11 cellular contexts compared by ENCODE assay signal in the genomic region with DNA sequence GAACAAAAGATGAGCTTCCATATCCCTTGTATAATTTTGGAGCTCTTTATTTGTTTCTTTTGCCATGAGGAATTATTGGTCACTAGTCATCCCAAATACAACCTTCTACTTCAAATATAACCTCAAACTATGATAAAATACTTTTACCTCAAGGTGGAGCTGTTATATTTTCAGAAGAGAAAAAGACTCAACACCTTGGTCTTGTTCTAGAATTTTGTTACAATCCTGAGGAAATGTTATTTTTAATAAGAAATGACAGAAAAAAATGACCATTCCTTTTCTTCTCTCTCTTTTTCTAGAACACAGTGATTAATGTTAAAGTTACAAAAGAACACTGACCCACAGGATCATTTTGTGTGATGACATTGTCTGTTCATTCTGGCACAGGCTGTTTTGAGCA.
A peak's percentile ranks its signal among the peaks of the same experiment; 100 is the strongest.
DNase-seq lines count a peak whose midpoint lies in the region; ATAC-seq and TF ChIP-seq lines count a peak whose summit lies in the region.
"Had no signal": no experiment of that assay in that cellular context is flagged by ENCODE, and none has a peak within 500 bp of the region (broad histone marks: within the 10 kb centered on the region; RNA-seq: fewer than 3 reads in every experiment).

No MANE protein-coding gene starts in this region.

- DNase-seq in DND-41 (no peak), HFFc6 (no peak), RWPE2 (ENCODE audit: low spot score) (no peak), mesenchymal stem cell (no peak), NCI-H526 treated with DMSO at 0.1 percent for 48 hours (lab: John Stamatoyannopoulos, UW) (no peak), DMS153 treated with DMSO at 0.1 percent for 48 hours (lab: John Stamatoyannopoulos, UW; ENCODE audit: unreplicated experiment) (no peak)
- no peak for DNase-seq in activated naive CD4-positive, alpha-beta T cell (lab: John Stamatoyannopoulos, UW)
- DNase-seq: activated CD4-positive, CD25-positive, alpha-beta regulatory T cell; activated effector memory CD4-positive, alpha-beta T cell treated with anti-CD3 and anti-CD28 coated beads, Interleukin-2, amount 50 U/mL, for 16 hours; effector CD8-positive, alpha-beta T cell had no signal

- H3K27me3 ChIP-seq in DND-41 (ENCODE audit: insufficient read depth, low read length, poor library complexity), result no peaks in the 10 kb centered on the region
- H3K27me3 ChIP-seq in RWPE2 (ENCODE audit: insufficient read depth, poor library complexity, severe bottlenecking), result no peaks in the 10 kb centered on the region
- H3K27me3 ChIP-seq in mesenchymal stem cell (ENCODE audit: control insufficient read depth in 1 of 2, insufficient read depth in 1 of 2, low read length in 2 of 2), result no peaks in the 10 kb centered on the region

- no peak overlapping the region for H4K91ac ChIP-seq in mesenchymal stem cell (ENCODE audit: low read length)

- H3K4me1 Mint-ChIP-seq in HFFc6 (ENCODE audit: low read depth), result peaks cover 42% of the 10 kb centered on the region

- no peak overlapping the region for H2BK5ac ChIP-seq in mesenchymal stem cell (ENCODE audit: low read depth, low read length, poor library complexity, severe bottlenecking)

- H2BK12ac ChIP-seq in mesenchymal stem cell (ENCODE audit: low read length in 2 of 2), result no peak overlapping the region

- H3K36me3 ChIP-seq in DND-41 (ENCODE audit: insufficient read depth, low read length), result no peaks in the 10 kb centered on the region
- H3K36me3 ChIP-seq in RWPE2 (ENCODE audit: low read depth), result no peaks in the 10 kb centered on the region
- H3K36me3 ChIP-seq in mesenchymal stem cell (ENCODE audit: control insufficient read depth in 1 of 2, insufficient read depth in 2 of 2, low read depth in 1 of 2, low read length in 2 of 2), result no peaks in the 10 kb centered on the region

- H3K4me1 ChIP-seq in DND-41 (ENCODE audit: insufficient read depth, low read length) (no peaks in the 10 kb centered on the region), RWPE2 (ENCODE audit: insufficient read depth, poor library complexity, severe bottlenecking) (peaks cover 29% of the 10 kb centered on the region), mesenchymal stem cell (ENCODE audit: control insufficient read depth, insufficient read depth, low read depth, low read length) (peaks cover 3% of the 10 kb centered on the region)

- no peak overlapping the region for H3K14ac ChIP-seq in mesenchymal stem cell (ENCODE audit: low read length in 2 of 2)

- H3K9me3 ChIP-seq in DND-41 (ENCODE audit: insufficient read depth, low read length, severe bottlenecking) (no peaks in the 10 kb centered on the region), RWPE2 (ENCODE audit: severe bottlenecking) (no peaks in the 10 kb centered on the region), mesenchymal stem cell (ENCODE audit: control insufficient read depth, low read length) (no peaks in the 10 kb centered on the region)

- no peak overlapping the region for H4K8ac ChIP-seq in mesenchymal stem cell (ENCODE audit: low read length)

- H3K9ac ChIP-seq in DND-41 (ENCODE audit: low read depth, low read length) (no peak overlapping the region), mesenchymal stem cell (ENCODE audit: low read length) (peak overlapping the region; percentile 25)

- H3K36me3 Mint-ChIP-seq in HFFc6 (ENCODE audit: low read depth), result no peaks in the 10 kb centered on the region
- H3K36me3 Mint-ChIP-seq: natural killer cell treated with Interleukin-12 subunit alpha and Interleukin-12 subunit beta and Interleukin-15 and Interleukin-18, amount 100 ng/mL, for 72 hours had no signal

- no peak overlapping the region for H2BK120ac ChIP-seq in mesenchymal stem cell (ENCODE audit: low read depth, low read length)

- peaks cover 2% of the 10 kb centered on the region for H3K27me3 Mint-ChIP-seq in HFFc6 (ENCODE audit: insufficient read depth)
- H3K27me3 Mint-ChIP-seq: natural killer cell treated with Interleukin-12 subunit alpha and Interleukin-12 subunit beta and Interleukin-15 and Interleukin-18, amount 100 ng/mL, for 72 hours had no signal

- H3K4me2 ChIP-seq in DND-41 (ENCODE audit: insufficient read depth, low read length) (no peak overlapping the region), mesenchymal stem cell (ENCODE audit: low read length, poor library complexity, severe bottlenecking) (no peak overlapping the region)

- H2AK5ac ChIP-seq in mesenchymal stem cell (ENCODE audit: low read length, severe bottlenecking), result no peak overlapping the region

- H3K79me2 ChIP-seq in DND-41 (ENCODE audit: insufficient read depth, low read length), result no peaks in the 10 kb centered on the region

- no peak overlapping the region for H3K23ac ChIP-seq in mesenchymal stem cell (ENCODE audit: low read length in 2 of 2)

- no peaks in the 10 kb centered on the region for H4K20me1 ChIP-seq in DND-41 (ENCODE audit: insufficient read depth, low read length)

- H3K4ac ChIP-seq in mesenchymal stem cell (ENCODE audit: low read depth in 1 of 2, low read length in 2 of 2), result no peak overlapping the region

- TF ChIP-seq CTCF in DND-41 (IDR thresholded peaks at IDR 0.05; ENCODE audit: borderline replicate concordance, extremely low read depth, low read length, poor library complexity, severe bottlenecking), result peak; percentile 10
- peak; percentile 67 for TF ChIP-seq CTCF in HFFc6 (IDR thresholded peaks at IDR 0.05)
- peak; percentile 64 for TF ChIP-seq CTCF in RWPE2 (IDR thresholded peaks at IDR 0.05; ENCODE audit: poor library complexity, severe bottlenecking)

- H3K9me3 Mint-ChIP-seq in HFFc6, result no peaks in the 10 kb centered on the region
- H3K9me3 Mint-ChIP-seq: natural killer cell treated with Interleukin-12 subunit alpha and Interleukin-12 subunit beta and Interleukin-15 and Interleukin-18, amount 100 ng/mL, for 72 hours had no signal

- no peak overlapping the region for H2BK15ac ChIP-seq in mesenchymal stem cell (ENCODE audit: low read depth, poor library complexity, severe bottlenecking)

- no peak overlapping the region for H3K27ac Mint-ChIP-seq in HFFc6
- H3K27ac Mint-ChIP-seq: natural killer cell treated with Interleukin-12 subunit alpha and Interleukin-12 subunit beta and Interleukin-15 and Interleukin-18, amount 100 ng/mL, for 72 hours had no signal

- H2AFZ ChIP-seq in DND-41 (ENCODE audit: low read depth, low read length) (no peak overlapping the region), mesenchymal stem cell (ENCODE audit: low read depth, low read length) (no peak overlapping the region)

- no peak for ATAC-seq in DND-41 (ENCODE audit: insufficient read depth, low read depth)
- no peak for ATAC-seq in RWPE2 (ENCODE audit: low read depth)
- ATAC-seq: natural killer cell treated with Interleukin-12 subunit alpha and Interleukin-12 subunit beta and Interleukin-15 and Interleukin-18, amount 100 ng/mL, for 72 hours had no signal

- H3K4me3 ChIP-seq in DND-41 (ENCODE audit: low read depth in 1 of 2, low read length in 2 of 2), result no peak overlapping the region
- H3K4me3 ChIP-seq in RWPE2 (ENCODE audit: severe bottlenecking), result no peak overlapping the region
- H3K4me3 ChIP-seq in mesenchymal stem cell (ENCODE audit: insufficient read depth in 1 of 2, low read depth in 1 of 2, low read length in 2 of 2), result no peak overlapping the region

- H3K4me3 Mint-ChIP-seq in HFFc6, result no peak overlapping the region
- H3K4me3 Mint-ChIP-seq: natural killer cell treated with Interleukin-12 subunit alpha and Interleukin-12 subunit beta and Interleukin-15 and Interleukin-18, amount 100 ng/mL, for 72 hours had no signal

- H3K27ac ChIP-seq in DND-41 (ENCODE audit: low read length) (no peak overlapping the region), RWPE2 (ENCODE audit: poor library complexity, severe bottlenecking) (no peak overlapping the region), mesenchymal stem cell (ENCODE audit: low read length, poor library complexity, severe bottlenecking) (no peak overlapping the region)

- H3K18ac ChIP-seq in mesenchymal stem cell (ENCODE audit: low read depth in 1 of 2, low read length in 2 of 2), result no peak overlapping the region

- H3K79me1 ChIP-seq in mesenchymal stem cell (replicated peaks; ENCODE audit: low read length, poor library complexity, severe bottlenecking), result no peaks in the 10 kb centered on the region

Comparison
In these comparisons a context has a peak if more than half of its experiments do, and no peak if none do; other contexts are left out.
1. CTCF ChIP-seq: peak in every context shown above with its lines; median percentile 67 in HFFc6; 64 in RWPE2; 10 in DND-41.